6 cellular contexts compared by ENCODE assay signal in the genomic region with DNA sequence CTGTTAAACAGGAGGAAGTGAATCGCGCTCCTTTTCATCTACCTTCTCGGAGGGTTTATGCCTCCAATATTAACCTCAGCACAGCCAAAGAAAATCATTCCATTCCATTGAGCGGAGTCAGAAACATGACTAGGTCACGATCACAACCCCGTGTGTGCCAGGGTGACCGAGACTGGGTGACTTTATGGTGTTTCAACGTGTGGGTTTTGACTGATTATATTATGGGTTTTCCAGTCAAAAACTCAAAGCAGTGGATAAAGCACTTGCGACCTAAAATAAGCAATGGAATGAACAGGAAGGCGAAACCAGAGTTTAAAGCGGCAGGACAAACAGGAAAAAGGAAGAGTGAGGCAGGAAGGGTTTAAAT. TPM values are rescaled to one million over a fixed set of nuclear protein-coding genes. Genes with fewer than 3 reads are reported as not detected.
A peak's percentile ranks its signal among the peaks of the same experiment; 100 is the strongest.
DNase-seq lines count a peak whose midpoint lies in the region; ATAC-seq and TF ChIP-seq lines count a peak whose summit lies in the region.

No MANE protein-coding gene starts in this region.

- TF ChIP-seq RAD21 in HCT116 (IDR thresholded peaks at IDR 0.05; ENCODE audit: low read depth) = no peak

- BruUV-seq in HCT116 (replicated peaks; lab: Mats Ljungman, UMichigan) = no TSS peak

- peak overlapping the region; percentile 84 for H3K4me2 ChIP-seq in HCT116 (ENCODE audit: low read length)

- no peak for DNase-seq in HCT116 (ENCODE audit: low read depth, low spot score)
- DNase-seq in brain microvascular endothelial cell = no peak
- DNase-seq in ovary = no peak
- no peak for DNase-seq in GM20000 (ENCODE audit: low spot score)
- no peak for DNase-seq in stimulated activated naive CD4-positive, alpha-beta T cell (lab: John Stamatoyannopoulos, UW)

- no peak for TF ChIP-seq POLR2A in HCT116 (IDR thresholded peaks at IDR 0.05; ENCODE audit: borderline replicate concordance, extremely low read depth, insufficient read depth, insufficient read length)
- no peak for TF ChIP-seq POLR2A in ovary (IDR thresholded peaks at IDR 0.05)

- intact Hi-C loops in HCT116 (cut with micrococcal nuclease) = no loop called here
- intact Hi-C loops in ovary (cut with DNase I) = no loop called here

- POLR2A ChIA-PET in HCT116 (lab: Charles Lee) = no interaction called here

- no peak for ATAC-seq in HCT116
- no peak for ATAC-seq in GM18861 (IDR thresholded peaks at IDR 0.05; ENCODE audit: unreplicated experiment)

- peak overlapping the region; percentile 36 for H3K27ac ChIP-seq in HCT116 (ENCODE audit: low read depth, low read length)
- peak overlapping the region; percentile 61 for H3K27ac ChIP-seq in brain microvascular endothelial cell
- no peak overlapping the region for H3K27ac ChIP-seq in ovary

- RAD21 ChIA-PET in HCT116 (lab: Charles Lee; ENCODE audit: low non-redundant PET in 1 of 2, low total read pairs in 2 of 2, uncharacterized antibody in 2 of 2, unreplicated experiment in 2 of 2) = no interaction called here

- no peaks in the 10 kb centered on the region for H3K9me2 ChIP-seq in HCT116 (ENCODE audit: insufficient read depth)

- H3K4me1 ChIP-seq in HCT116 (ENCODE audit: control insufficient read depth in 1 of 2, insufficient read depth in 2 of 2, low read length in 2 of 2) (peaks cover 3 to 23% of the 10 kb centered on the region in 2 experiments; a peak in 2 of 4 replicates), ovary (ENCODE audit: insufficient read depth) (peaks cover 8% of the 10 kb centered on the region)

- H3K79me2 ChIP-seq in HCT116 (ENCODE audit: insufficient read depth, low read length) = no peaks in the 10 kb centered on the region

- no peaks in the 10 kb centered on the region for H3K27me3 ChIP-seq in HCT116 (ENCODE audit: insufficient read depth, low read length)
- H3K27me3 ChIP-seq in brain microvascular endothelial cell (replicated peaks) = peaks cover 4% of the 10 kb centered on the region
- H3K27me3 ChIP-seq in ovary = no peaks in the 10 kb centered on the region

- H4K20me1 ChIP-seq in HCT116 (ENCODE audit: insufficient read depth) = no peaks in the 10 kb centered on the region

- CTCF ChIA-PET in HCT116 (lab: Charles Lee) = no interaction called here

- WGBS in ovary, 3 donors = 32 to 44% (median 36%) methylated on average over 11 of the region's 11 CpGs

- peak overlapping the region; percentile 38 to 60 for H3K4me3 ChIP-seq in HCT116 (replicated peaks in 1 of 2; ENCODE audit: low read depth in 1 of 2, low read length in 2 of 2)
- H3K4me3 ChIP-seq in brain microvascular endothelial cell (ENCODE audit: low read depth, low read length) = peak overlapping the region; percentile 60
- peak overlapping the region; percentile 65 for H3K4me3 ChIP-seq in ovary

- peak overlapping the region; percentile 71 for H3K9ac ChIP-seq in HCT116 (ENCODE audit: low read length)

- no peak for TF ChIP-seq CTCF in HCT116 (IDR thresholded peaks at IDR 0.05 in 2 of 3, conservative IDR thresholded peaks at IDR 0.05 in 1 of 3; ENCODE audit: borderline replicate concordance in 1 of 3, insufficient read depth in 1 of 3, low read depth in 2 of 3, low read length in 2 of 3)
- no peak for TF ChIP-seq CTCF in brain microvascular endothelial cell (IDR thresholded peaks at IDR 0.05; ENCODE audit: low read depth, low read length, missing control alignments)
- TF ChIP-seq CTCF in ovary (IDR thresholded peaks at IDR 0.05) = no peak
- no peak for TF ChIP-seq CTCF in GM20000 (IDR thresholded peaks at IDR 0.05; ENCODE audit: extremely low read depth, missing control alignments)

- no peak overlapping the region for H2AFZ ChIP-seq in HCT116 (ENCODE audit: low read depth, low read length, poor library complexity, severe bottlenecking)

- TF ChIP-seq EP300 in ovary (IDR thresholded peaks at IDR 0.05) = no peak

- H3K36me3 ChIP-seq in HCT116 (ENCODE audit: control insufficient read depth in 1 of 2, insufficient read depth in 2 of 2, low read length in 2 of 2) (no peaks in the 10 kb centered on the region), brain microvascular endothelial cell (replicated peaks) (no peaks in the 10 kb centered on the region), ovary (no peaks in the 10 kb centered on the region)

- H3K9me3 ChIP-seq in HCT116 (ENCODE audit: control insufficient read depth in 1 of 2, insufficient read depth in 1 of 2, low read depth in 1 of 2, low read length in 2 of 2) (no peaks in the 10 kb centered on the region; a peak in 1 of 4 replicates), ovary (no peaks in the 10 kb centered on the region)

- in situ Hi-C loops in brain microvascular endothelial cell (cut with HindIII; ENCODE audit: low pct_ligation_motif_present, low sequenced_read_pairs) = no loop called here

TF ChIP-seq in HCT116, 20 proteins besides CTCF, POLR2A, EP300 and RAD21:
- TF ChIP-seq EZH2 (IDR thresholded peaks at IDR 0.05) (no peak), CBX3 (IDR thresholded peaks at IDR 0.05; ENCODE audit: low read depth) (no peak), MAX (IDR thresholded peaks at IDR 0.05) (no peak), ZFX (IDR thresholded peaks at IDR 0.05) (no peak), ELF1 (IDR thresholded peaks at IDR 0.05; ENCODE audit: borderline replicate concordance, low read depth) (no peak), POLR2AphosphoS5 (IDR thresholded peaks at IDR 0.05; ENCODE audit: low read depth, low read length) (no peak), YY1 (IDR thresholded peaks at IDR 0.05; ENCODE audit: extremely low read depth, insufficient replicate concordance, low read depth, low read length) (no peak), SIN3A (IDR thresholded peaks at IDR 0.05; ENCODE audit: low read depth) (no peak), EZH2phosphoT487 (IDR thresholded peaks at IDR 0.05; ENCODE audit: borderline replicate concordance) (no peak), SP1 (IDR thresholded peaks at IDR 0.05; ENCODE audit: low read depth) (no peak), TCF7L2 (IDR thresholded peaks at IDR 0.05; ENCODE audit: borderline replicate concordance, extremely low read depth, insufficient read depth, insufficient read length) (no peak), EGR1 (IDR thresholded peaks at IDR 0.05; ENCODE audit: low read depth) (no peak), ZNF274 (IDR thresholded peaks at IDR 0.05; ENCODE audit: low read depth, low read length) (no peak), FOSL1 (IDR thresholded peaks at IDR 0.05; ENCODE audit: low read depth) (no peak), REST (IDR thresholded peaks at IDR 0.05; ENCODE audit: low read depth) (no peak), CEBPB (IDR thresholded peaks at IDR 0.05; ENCODE audit: low read depth) (no peak), JUND (IDR thresholded peaks at IDR 0.05) (no peak)
- TF ChIP-seq, protein P1, sequence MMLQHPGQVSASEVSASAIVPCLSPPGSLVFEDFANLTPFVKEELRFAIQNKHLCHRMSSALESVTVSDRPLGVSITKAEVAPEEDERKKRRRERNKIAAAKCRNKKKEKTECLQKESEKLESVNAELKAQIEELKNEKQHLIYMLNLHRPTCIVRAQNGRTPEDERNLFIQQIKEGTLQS (IDR thresholded peaks at IDR 0.05) = no peak

RNA-seq across cellular contexts. Expression of gene HSPA2, which starts 1.4 kb away (rescaled TPM):
- total RNA-seq in HCT116 (2021; ENCODE audit: unreplicated experiment) (2.5 TPM), ovary (10 to 100 TPM in 3 of 7 donors, 1 to 10 TPM in 4; 5.1 to 49.7 (median 9.9) TPM)
- 1.1 and 1.3 TPM in 2 replicates for polyA plus RNA-seq in HCT116 (2012)
- 1 to 10 TPM; 6.2 to 8.4 TPM for polyA plus RNA-seq in ovary

RNA-seq across cellular contexts. Expression of gene PPP1R36, which starts 10.6 kb away (rescaled TPM):
- total RNA-seq in HCT116 (2021; ENCODE audit: unreplicated experiment) (0.47 TPM), ovary (1 to 10 TPM in 1 of 7 donors, under 1 TPM in 4, not detected in 2; 0.27 to 6.7 (median 0.48) TPM)
- 0.21 and 0.26 TPM in 2 replicates for polyA plus RNA-seq in HCT116 (2012)
- polyA plus RNA-seq in ovary = under 1 TPM; 0.24 to 0.68 TPM

RNA-seq across cellular contexts. Expression of gene ZBTB1, which starts 34.6 kb away (rescaled TPM):
- total RNA-seq in HCT116 (2021; ENCODE audit: unreplicated experiment) = 20.6 TPM
- polyA plus RNA-seq in HCT116 (2012) = 9.3 and 11.4 TPM in 2 replicates
- total RNA-seq in ovary = 10 to 100 TPM; 30.6 to 35.8 (median 34.6) TPM
- polyA plus RNA-seq in ovary = 10 to 100 TPM; 13.0 to 28.3 TPM

RNA-seq across cellular contexts. Expression of gene ZBTB25, which starts 35.5 kb away (rescaled TPM):
- total RNA-seq in HCT116 (2021; ENCODE audit: unreplicated experiment) (19.0 TPM), ovary (10 to 100 TPM; 10.2 to 22.6 (median 13.9) TPM)
- 12.9 and 13.3 TPM in 2 replicates for polyA plus RNA-seq in HCT116 (2012)
- 10 to 100 TPM in 1 of 2 donors, 1 to 10 TPM in 1; 3.5 to 12.3 TPM for polyA plus RNA-seq in ovary

Comparison
In these comparisons a context has a peak if more than half of its experiments do, and no peak if none do; other contexts are left out.
1. H3K27ac ChIP-seq: peak in HCT116 (single experiment) and brain microvascular endothelial cell (single experiment); none in ovary (0 of 2).
2. Peak in every context shown above with its lines, with median percentiles within 50 percentile points of each other: H3K4me3 ChIP-seq.